ENCODE assay signal across 21 cellular contexts in the genomic region with DNA sequence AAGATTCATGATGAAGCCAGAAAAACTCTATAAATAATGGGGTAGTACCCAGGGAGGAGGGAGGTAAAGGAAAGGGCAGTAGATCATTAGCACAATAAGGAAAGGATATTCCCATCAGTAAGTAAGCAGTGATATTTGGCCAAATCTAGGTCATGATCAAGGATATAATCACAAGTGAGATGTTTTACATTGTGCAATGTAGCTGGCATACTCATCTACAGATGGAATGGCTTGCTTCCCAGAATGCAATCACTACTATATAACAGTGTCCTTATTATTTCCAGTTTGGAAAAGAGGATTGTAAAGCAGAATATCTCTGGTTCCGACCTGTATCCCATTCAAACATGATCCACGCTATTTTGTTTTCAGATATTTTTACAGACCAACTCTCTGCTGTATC.
A peak's percentile ranks its signal among the peaks of the same experiment; 100 is the strongest.
DNase-seq lines count a peak whose midpoint lies in the region; ATAC-seq, FAIRE-seq and TF ChIP-seq lines count a peak whose summit lies in the region.
"Had no signal": no experiment of that assay in that cellular context is flagged by ENCODE, and none has a peak within 500 bp of the region (broad histone marks: within the 10 kb centered on the region; RNA-seq: fewer than 3 reads in every experiment).

No MANE protein-coding gene starts in this region.

- no peak overlapping the region for H3K4me3 ChIP-seq in A549
- H3K4me3 ChIP-seq: GM12878, GM23338, SJCRH30, stomach had no signal

- FAIRE-seq in A549 (lab: Jason Lieb, UNC) = peak; percentile 73
- FAIRE-seq: GM12878 had no signal

- H3K27ac ChIP-seq in A549 = no peak overlapping the region
- H3K27ac ChIP-seq: stomach had no signal

- DNase-seq in A549 (ENCODE audit: low read depth in 1 of 2, low spot score in 1 of 2) (no peak), GM03348 (ENCODE audit: low spot score) (peak; percentile 36), amniotic epithelial cell (ENCODE audit: low read depth) (peak; percentile 73), fibroblast of the conjunctiva (ENCODE audit: low read depth) (peak; percentile 14), amygdala (lab: John Stamatoyannopoulos, UW) (no peak), posterior cingulate gyrus (no peak), mucosa of gallbladder (ENCODE audit: low spot score) (no peak)
- DNase-seq: ACHN; activated CD4-positive, alpha-beta T cell treated with anti-CD3 and anti-CD28 coated beads for 36 hours; activated effector memory CD4-positive, alpha-beta T cell treated with Interleukin-2 at 50 U/mL for 16 hours; anterior cingulate cortex; Caco-2; erythroblast; NCI-H2107; NCI-H526 treated with DMSO at 0.1 percent for 48 hours; retina; stomach had no signal

- no peak for TF ChIP-seq CTCF in A549 (IDR thresholded peaks at IDR 0.05)

- ATAC-seq in A549 (no peak), GM21381 (IDR thresholded peaks at IDR 0.05; ENCODE audit: unreplicated experiment) (no peak)
- ATAC-seq: activated CD4-positive, alpha-beta T cell treated with anti-CD3 and anti-CD28 coated beads for 36 hours; GM12878; GM23338 had no signal

- no peak overlapping the region for H3K4me2 ChIP-seq in A549
- H3K4me2 ChIP-seq: GM23338 had no signal

- TF ChIP-seq RAD21 in A549 (conservative IDR thresholded peaks at IDR 0.05 in 1 of 2, IDR thresholded peaks at IDR 0.05 in 1 of 2) = no peak

- intact Hi-C loops in posterior cingulate gyrus (cut with DNase I) = no loop called here

- POLR2A ChIA-PET in A549 (lab: Yijun Ruan, JAX) = no interaction called here

- CTCF ChIA-PET in A549 (lab: Yijun Ruan, JAX) = no interaction called here

- TF ChIP-seq EP300 in A549 (IDR thresholded peaks at IDR 0.05) = no peak

- H3K4me1 ChIP-seq in A549 = no peaks in the 10 kb centered on the region
- H3K4me1 ChIP-seq: Caco-2, SJCRH30, stomach had no signal

- H3K9me3 ChIP-seq in A549 = no peaks in the 10 kb centered on the region
- H3K9me3 ChIP-seq: Caco-2, SJCRH30, stomach had no signal

- 89% methylated on average over 2 of the region's 2 CpGs for WGBS in A549 (ENCODE audit: missing lambda C conversion rate)

- TF ChIP-seq POLR2A in A549 (IDR thresholded peaks at IDR 0.05; ENCODE audit: low read length) = no peak

TF ChIP-seq in A549, 52 proteins besides CTCF, POLR2A, EP300 and RAD21:
- TF ChIP-seq ATOH8 (CRISPR knock-in tag; IDR thresholded peaks at IDR 0.05; ENCODE audit: low read depth) = no peak
- no peak for TF ChIP-seq KDM5A (IDR thresholded peaks at IDR 0.05)
- no peak for TF ChIP-seq CHD2 (IDR thresholded peaks at IDR 0.05; ENCODE audit: low read length, partially characterized antibody)
- no peak for TF ChIP-seq FOXS1 (CRISPR knock-in tag; IDR thresholded peaks at IDR 0.05)
- no peak for TF ChIP-seq MAZ (IDR thresholded peaks at IDR 0.05; ENCODE audit: borderline replicate concordance, low read depth, low read length)
- no peak for TF ChIP-seq NFE2L2 (conservative IDR thresholded peaks at IDR 0.05; ENCODE audit: low read length)
- TF ChIP-seq RCOR1 (IDR thresholded peaks at IDR 0.05; ENCODE audit: low read depth, low read length) = no peak
- no peak for TF ChIP-seq NR3C1 (IDR thresholded peaks at IDR 0.05)
- TF ChIP-seq ZFP36 (IDR thresholded peaks at IDR 0.05; ENCODE audit: borderline replicate concordance, partially characterized antibody) = no peak
- TF ChIP-seq MYC (IDR thresholded peaks at IDR 0.05; ENCODE audit: borderline replicate concordance, low read length) = no peak
- no peak for TF ChIP-seq RFX5 (IDR thresholded peaks at IDR 0.05)
- no peak for TF ChIP-seq TP53 (CRISPR knock-in tag; IDR thresholded peaks at IDR 0.05)
- no peak for TF ChIP-seq CEBPB (IDR thresholded peaks at IDR 0.05)

Comparison
In these comparisons a context has a peak if more than half of its experiments do, and no peak if none do; other contexts are left out.
1. DNase-seq: peak in GM03348 (single experiment), amniotic epithelial cell (single experiment) and fibroblast of the conjunctiva (single experiment); none in A549 (0 of 2), amygdala (0 of 56), posterior cingulate gyrus (0 of 10) and mucosa of gallbladder (single experiment).